In the genomic region with DNA sequence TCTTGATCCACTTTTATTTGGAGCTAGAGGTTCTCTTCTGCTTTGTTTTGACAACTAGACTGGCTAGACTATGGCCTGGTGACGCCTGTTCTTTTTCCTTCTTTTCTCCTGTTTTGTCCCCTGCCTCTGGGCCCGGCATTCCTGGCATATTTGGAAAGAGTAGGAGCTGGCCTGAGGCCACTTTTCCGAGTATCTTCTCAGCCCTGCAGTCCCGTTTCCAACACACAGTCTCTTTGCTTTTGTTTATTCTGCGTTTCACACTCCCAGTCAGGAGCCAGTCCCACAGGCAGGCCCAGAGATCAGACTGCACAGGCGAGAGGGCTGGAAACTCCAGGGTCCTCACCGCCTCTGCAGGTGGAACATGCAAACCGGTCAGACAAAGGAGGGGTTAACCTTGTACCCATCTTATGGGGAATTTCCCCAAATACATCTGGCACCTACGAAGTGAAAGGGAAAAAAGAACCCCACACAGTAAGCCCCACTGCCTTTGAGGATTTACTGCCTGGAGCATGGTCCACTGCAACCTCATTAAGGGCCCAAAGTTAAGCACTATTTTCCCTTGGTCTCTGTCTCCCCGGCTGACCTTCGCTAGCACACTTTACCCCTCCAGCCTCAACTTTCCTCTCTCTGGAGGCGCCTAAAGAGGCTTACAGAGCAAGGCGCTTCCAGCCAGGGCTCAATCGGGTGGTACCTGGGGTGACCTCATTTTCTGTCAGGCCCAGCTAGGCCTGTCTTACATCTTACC, we compare ENCODE assay signal across 9 cellular contexts.
DNase-seq lines count a peak whose midpoint lies in the region; ATAC-seq, FAIRE-seq and TF ChIP-seq lines count a peak whose summit lies in the region.
"Had no signal": no experiment of that assay in that cellular context is flagged by ENCODE, and none has a peak within 500 bp of the region (broad histone marks: within the 10 kb centered on the region; RNA-seq: fewer than 3 reads in every experiment).

No MANE protein-coding gene starts in this region.

- peak overlapping the region; percentile 72 to 79 for H3K27ac ChIP-seq in prostate gland

- FAIRE-seq in frontal cortex (lab: Jason Lieb, UNC), result no peak
- FAIRE-seq: colon had no signal

- WGBS in prostate gland, result 35% methylated on average over 14 of the region's 14 CpGs

- no peak for TF ChIP-seq CTCF in prostate gland (IDR thresholded peaks at IDR 0.05)

- peak overlapping the region; percentile 2 for H3K4me3 Mint-ChIP-seq in activated CD8-positive, alpha-beta memory T cell treated with anti-CD3 and anti-CD28 coated beads, Interleukin-2, amount 10 ng/mL, durations not matched to agents 7 days and 5 days
- peak overlapping the region; percentile 53 for H3K4me3 Mint-ChIP-seq in activated T-helper 1 cell treated with anti-CD3 and anti-CD28 coated beads, Interleukin-12 subunit alpha, Interleukin-12 subunit beta, Interleukin-2, Interleukin-4 antibody, amounts not matched to agents 30 ng/mL and 10 ng/mL and 1 ng/mL, durations not matched to agents 14 hours and 24 hours and 36 hours

- CTCF ChIA-PET in activated CD8-positive, alpha-beta memory T cell treated with anti-CD3 and anti-CD28 coated beads, Interleukin-2, amount 10 ng/mL, durations not matched to agents 7 days and 5 days (lab: Charles Lee), result interaction anchor here (0.6 to 0.7 kb wide), 2 partner anchors 73 to 118 kb away, joined by 3 to 4 read pairs; no protein-coding TSS in a partner anchor

- H3K9me3 Mint-ChIP-seq in activated CD8-positive, alpha-beta memory T cell treated with anti-CD3 and anti-CD28 coated beads, Interleukin-2, amount 10 ng/mL, durations not matched to agents 7 days and 5 days (ENCODE audit: low read depth), result no peaks in the 10 kb centered on the region
- peaks cover 5% of the 10 kb centered on the region for H3K9me3 Mint-ChIP-seq in activated T-helper 1 cell treated with anti-CD3 and anti-CD28 coated beads, Interleukin-12 subunit alpha, Interleukin-12 subunit beta, Interleukin-2, Interleukin-4 antibody, amounts not matched to agents 30 ng/mL and 10 ng/mL and 1 ng/mL, durations not matched to agents 14 hours and 24 hours and 36 hours

- intact Hi-C loops in activated T-helper 1 cell treated with anti-CD3 and anti-CD28 coated beads, Interleukin-12 subunit alpha, Interleukin-12 subunit beta, Interleukin-2, Interleukin-4 antibody, amounts not matched to agents 30 ng/mL and 10 ng/mL and 1 ng/mL, durations not matched to agents 14 hours and 24 hours and 36 hours (cut with micrococcal nuclease), result loop anchor here (1.0 kb wide), 3 partner anchors 24 to 256 kb away; no protein-coding TSS in a partner anchor
- intact Hi-C loops in prostate gland (cut with DNase I), result loop anchor here (10.0 kb wide), 1 partner anchor 453 kb away; no protein-coding TSS in a partner anchor

- no peaks in the 10 kb centered on the region for H3K36me3 ChIP-seq in prostate gland

- peak overlapping the region; percentile 54 for H3K27ac Mint-ChIP-seq in activated CD8-positive, alpha-beta memory T cell treated with anti-CD3 and anti-CD28 coated beads, Interleukin-2, amount 10 ng/mL, durations not matched to agents 7 days and 5 days
- H3K27ac Mint-ChIP-seq in activated T-helper 1 cell treated with anti-CD3 and anti-CD28 coated beads, Interleukin-12 subunit alpha, Interleukin-12 subunit beta, Interleukin-2, Interleukin-4 antibody, amounts not matched to agents 30 ng/mL and 10 ng/mL and 1 ng/mL, durations not matched to agents 14 hours and 24 hours and 36 hours, result peak overlapping the region; percentile 95

- no peak for TF ChIP-seq POLR2A in prostate gland (IDR thresholded peaks at IDR 0.05)

- no peaks in the 10 kb centered on the region for H3K27me3 Mint-ChIP-seq in activated CD8-positive, alpha-beta memory T cell treated with anti-CD3 and anti-CD28 coated beads, Interleukin-2, amount 10 ng/mL, durations not matched to agents 7 days and 5 days
- H3K27me3 Mint-ChIP-seq in activated T-helper 1 cell treated with anti-CD3 and anti-CD28 coated beads, Interleukin-12 subunit alpha, Interleukin-12 subunit beta, Interleukin-2, Interleukin-4 antibody, amounts not matched to agents 30 ng/mL and 10 ng/mL and 1 ng/mL, durations not matched to agents 14 hours and 24 hours and 36 hours (ENCODE audit: insufficient read depth), result no peaks in the 10 kb centered on the region

- H3K9me3 ChIP-seq in prostate gland, result no peaks in the 10 kb centered on the region

- no peak for ATAC-seq in activated CD8-positive, alpha-beta memory T cell treated with anti-CD3 and anti-CD28 coated beads, Interleukin-2, amount 10 ng/mL, durations not matched to agents 7 days and 5 days
- peak; percentile 41 for ATAC-seq in HG03060 (IDR thresholded peaks at IDR 0.05; ENCODE audit: low read depth, unreplicated experiment)

- peaks cover 63% of the 10 kb centered on the region for H3K4me1 Mint-ChIP-seq in activated CD8-positive, alpha-beta memory T cell treated with anti-CD3 and anti-CD28 coated beads, Interleukin-2, amount 10 ng/mL, durations not matched to agents 7 days and 5 days
- peaks cover 83% of the 10 kb centered on the region for H3K4me1 Mint-ChIP-seq in activated T-helper 1 cell treated with anti-CD3 and anti-CD28 coated beads, Interleukin-12 subunit alpha, Interleukin-12 subunit beta, Interleukin-2, Interleukin-4 antibody, amounts not matched to agents 30 ng/mL and 10 ng/mL and 1 ng/mL, durations not matched to agents 14 hours and 24 hours and 36 hours (ENCODE audit: low read depth)

- H3K4me3 ChIP-seq in prostate gland, result no peak overlapping the region

- no peaks in the 10 kb centered on the region for H3K27me3 ChIP-seq in prostate gland (replicated peaks; ENCODE audit: insufficient read depth)

- H3K4me1 ChIP-seq in prostate gland (replicated peaks), result peaks cover 8% of the 10 kb centered on the region

- peaks cover 13% of the 10 kb centered on the region for H3K36me3 Mint-ChIP-seq in activated CD8-positive, alpha-beta memory T cell treated with anti-CD3 and anti-CD28 coated beads, Interleukin-2, amount 10 ng/mL, durations not matched to agents 7 days and 5 days
- peaks cover 24% of the 10 kb centered on the region for H3K36me3 Mint-ChIP-seq in activated T-helper 1 cell treated with anti-CD3 and anti-CD28 coated beads, Interleukin-12 subunit alpha, Interleukin-12 subunit beta, Interleukin-2, Interleukin-4 antibody, amounts not matched to agents 30 ng/mL and 10 ng/mL and 1 ng/mL, durations not matched to agents 14 hours and 24 hours and 36 hours (ENCODE audit: low read depth)

- DNase-seq in activated CD8-positive, alpha-beta memory T cell treated with anti-CD3 and anti-CD28 coated beads, Interleukin-2, amount 10 ng/mL, durations not matched to agents 7 days and 5 days, result no peak
- no peak for DNase-seq in activated CD8-positive, alpha-beta memory T cell treated with anti-CD3 and anti-CD28 coated beads, Interleukin-2, amount 50 U/mL, for 4 hours
- DNase-seq in activated T-helper 1 cell treated with anti-CD3 and anti-CD28 coated beads, Interleukin-12 subunit alpha, Interleukin-12 subunit beta, Interleukin-2, Interleukin-4 antibody, amounts not matched to agents 30 ng/mL and 10 ng/mL and 1 ng/mL, durations not matched to agents 14 hours and 24 hours and 36 hours (ENCODE audit: low spot score), result no peak
- peak; percentile 88 for DNase-seq in glomerular visceral epithelial cell (ENCODE audit: extremely low spot score)
- DNase-seq in prostate gland (ENCODE audit: low spot score), result peak; percentile 71
- no peak for DNase-seq in stimulated activated CD8-positive, alpha-beta memory T cell treated with anti-CD3 and anti-CD28 coated beads, Interleukin-4, amount 100 ng/mL, for 48 hours
- DNase-seq in frontal cortex (ENCODE audit: low spot score in 2 of 2), result no peak

Comparison
In these comparisons a context has a peak if more than half of its experiments do, and no peak if none do; other contexts are left out.
1. DNase-seq: peak in glomerular visceral epithelial cell (single experiment) and prostate gland (single experiment); none in activated CD8-positive, alpha-beta memory T cell treated with anti-CD3 and anti-CD28 coated beads, Interleukin-2, amount 10 ng/mL, durations not matched to agents 7 days and 5 days (single experiment), activated CD8-positive, alpha-beta memory T cell treated with anti-CD3 and anti-CD28 coated beads, Interleukin-2, amount 50 U/mL, for 4 hours (single experiment), activated T-helper 1 cell treated with anti-CD3 and anti-CD28 coated beads, Interleukin-12 subunit alpha, Interleukin-12 subunit beta, Interleukin-2, Interleukin-4 antibody, amounts not matched to agents 30 ng/mL and 10 ng/mL and 1 ng/mL, durations not matched to agents 14 hours and 24 hours and 36 hours (single experiment), stimulated activated CD8-positive, alpha-beta memory T cell treated with anti-CD3 and anti-CD28 coated beads, Interleukin-4, amount 100 ng/mL, for 48 hours (single experiment) and frontal cortex (0 of 2).